Comparison of ENCODE assay signal across 19 cellular contexts in the genomic region with DNA sequence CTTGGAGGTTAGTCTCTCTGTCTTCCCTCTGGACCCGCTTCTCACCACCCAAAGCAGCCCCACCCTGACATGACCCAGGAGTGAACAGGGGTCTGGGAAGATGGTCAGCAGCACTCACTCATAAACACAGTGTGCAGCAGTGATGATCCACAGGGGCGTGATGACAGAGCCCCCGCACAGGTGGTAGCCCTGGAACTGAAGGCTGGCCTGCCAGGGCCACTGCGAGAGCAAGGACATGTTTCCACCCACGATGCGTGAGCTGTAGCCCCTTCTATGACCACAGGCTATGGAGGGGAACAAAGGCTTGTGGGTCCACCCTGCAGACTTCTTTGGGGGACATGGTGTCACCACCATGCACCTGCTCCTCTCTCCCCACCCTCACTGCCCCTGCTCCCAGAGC. TPM values are rescaled to one million over a fixed set of nuclear protein-coding genes. Genes with fewer than 3 reads are reported as not detected.
DNase-seq lines count a peak whose midpoint lies in the region; ATAC-seq, FAIRE-seq and TF ChIP-seq lines count a peak whose summit lies in the region.
"Had no signal": no experiment of that assay in that cellular context is flagged by ENCODE, and none has a peak within 500 bp of the region (broad histone marks: within the 10 kb centered on the region; RNA-seq: fewer than 3 reads in every experiment).

No MANE protein-coding gene starts in this region.

- DNase-seq in Right ventricle myocardium inferior (ENCODE audit: missing footprints), result peak; percentile 53
- DNase-seq in Right ventricle myocardium superior, result no peak
- DNase-seq in activated naive CD8-positive, alpha-beta T cell treated with anti-CD3 and anti-CD28 coated beads for 36 hours, result no peak
- peak; percentile 42 for DNase-seq in kidney
- no peak for DNase-seq in esophagus muscularis mucosa (ENCODE audit: extremely low spot score)
- DNase-seq in coronary artery (ENCODE audit: low spot score), result no peak
- DNase-seq in SK-N-SH, result no peak
- DNase-seq: 8988T; AML-193; C1 segment of cervical spinal cord; Calu3; CD4-positive, alpha-beta T cell; DMS 273 treated with DMSO at 0.1 percent for 48 hours; EL had no signal

- H3K36me3 ChIP-seq in kidney (ENCODE audit: control insufficient read depth in 1 of 2, insufficient read depth in 2 of 2, low read length in 2 of 2), result no peaks in the 10 kb centered on the region
- H3K36me3 ChIP-seq in esophagus muscularis mucosa, result no peaks in the 10 kb centered on the region
- H3K36me3 ChIP-seq in SK-N-SH (replicated peaks in 1 of 2; ENCODE audit: control insufficient read depth in 1 of 2, insufficient read depth in 2 of 2, low read length in 1 of 2), result no peaks in the 10 kb centered on the region
- H3K36me3 ChIP-seq: HAP-1 had no signal

- H3K9me2 ChIP-seq in SK-N-SH, result no peaks in the 10 kb centered on the region

- no peak for TF ChIP-seq POLR2A in esophagus muscularis mucosa (IDR thresholded peaks at IDR 0.05; ENCODE audit: low read depth)

- H3K4me3 ChIP-seq in kidney (ENCODE audit: low read length in 2 of 2) (no peak overlapping the region), esophagus muscularis mucosa (no peak overlapping the region), coronary artery (no peak overlapping the region), SK-N-SH (ENCODE audit: low read depth in 2 of 2, low read length in 1 of 2) (no peak overlapping the region)
- H3K4me3 ChIP-seq: GM23338, HAP-1 had no signal

- TF ChIP-seq RAD21 in SK-N-SH (IDR thresholded peaks at IDR 0.05; ENCODE audit: low read length), result no peak

- H3K4me1 ChIP-seq in kidney (ENCODE audit: control insufficient read depth in 1 of 2, insufficient read depth in 1 of 2, low read depth in 1 of 2, low read length in 2 of 2) (no peaks in the 10 kb centered on the region), esophagus muscularis mucosa (no peaks in the 10 kb centered on the region), SK-N-SH (ENCODE audit: control insufficient read depth in 1 of 2, insufficient read depth in 2 of 2, low read depth in 1 of 2, low read length in 1 of 2) (no peaks in the 10 kb centered on the region)
- H3K4me1 ChIP-seq: HAP-1 had no signal

- H3K27ac Mint-ChIP-seq in activated naive CD8-positive, alpha-beta T cell treated with anti-CD3 and anti-CD28 coated beads for 36 hours, result peak overlapping the region; percentile 8
- H3K27ac Mint-ChIP-seq: CD4-positive, alpha-beta T cell; GM23338 had no signal

- H3K27me3 Mint-ChIP-seq in activated naive CD8-positive, alpha-beta T cell treated with anti-CD3 and anti-CD28 coated beads for 36 hours, result no peaks in the 10 kb centered on the region
- H3K27me3 Mint-ChIP-seq: CD4-positive, alpha-beta T cell had no signal

- no peak for TF ChIP-seq EP300 in esophagus muscularis mucosa (IDR thresholded peaks at IDR 0.05)
- TF ChIP-seq EP300 in SK-N-SH (IDR thresholded peaks at IDR 0.05; ENCODE audit: borderline replicate concordance in 1 of 2, low read depth in 1 of 2, low read length in 1 of 2), result no peak

- H3K36me3 Mint-ChIP-seq in activated naive CD8-positive, alpha-beta T cell treated with anti-CD3 and anti-CD28 coated beads for 36 hours, result peaks cover 77% of the 10 kb centered on the region

- H3K9me3 Mint-ChIP-seq in activated naive CD8-positive, alpha-beta T cell treated with anti-CD3 and anti-CD28 coated beads for 36 hours, result peaks cover 12% of the 10 kb centered on the region

- no peaks in the 10 kb centered on the region for H4K20me1 ChIP-seq in SK-N-SH (ENCODE audit: insufficient read depth)

- H3K9ac ChIP-seq in kidney (ENCODE audit: low read length in 2 of 2) (no peak overlapping the region), SK-N-SH (no peak overlapping the region)

- POLR2A ChIA-PET in SK-N-SH (lab: Yijun Ruan, JAX), result no interaction called here

- peaks cover 21% of the 10 kb centered on the region for H3K4me1 Mint-ChIP-seq in activated naive CD8-positive, alpha-beta T cell treated with anti-CD3 and anti-CD28 coated beads for 36 hours

- H3K79me2 ChIP-seq in SK-N-SH (ENCODE audit: insufficient read depth), result no peaks in the 10 kb centered on the region

- intact Hi-C loops in Right ventricle myocardium inferior (cut with DNase I) (no loop called here), Right ventricle myocardium superior (cut with DNase I) (no loop called here), kidney (cut with DNase I) (no loop called here), esophagus muscularis mucosa (cut with DNase I) (no loop called here)

- TF ChIP-seq CTCF in kidney (IDR thresholded peaks at IDR 0.05; ENCODE audit: borderline replicate concordance, extremely low read depth, insufficient read depth), result no peak
- no peak for TF ChIP-seq CTCF in esophagus muscularis mucosa (IDR thresholded peaks at IDR 0.05)
- TF ChIP-seq CTCF in coronary artery (IDR thresholded peaks at IDR 0.05), result no peak
- no peak for TF ChIP-seq CTCF in SK-N-SH (IDR thresholded peaks at IDR 0.05)

- FAIRE-seq in kidney (lab: Jason Lieb, UNC), result no peak
- FAIRE-seq: G401.6, GM12892 had no signal

- H3F3A ChIP-seq in SK-N-SH (replicated peaks; ENCODE audit: insufficient read depth), result no peaks in the 10 kb centered on the region

- H3K4me2 ChIP-seq in SK-N-SH, result no peak overlapping the region
- H3K4me2 ChIP-seq: GM23338 had no signal

- H2AFZ ChIP-seq in SK-N-SH (ENCODE audit: low read depth), result no peak overlapping the region
- H2AFZ ChIP-seq: GM23338 had no signal

- CTCF ChIA-PET in SK-N-SH (lab: Yijun Ruan, JAX), result no interaction called here

- H3K27ac ChIP-seq in kidney (ENCODE audit: low read depth in 2 of 2, low read length in 2 of 2), result no peak overlapping the region
- H3K27ac ChIP-seq in esophagus muscularis mucosa (replicated peaks in 1 of 4), result no peak overlapping the region
- no peak overlapping the region for H3K27ac ChIP-seq in coronary artery
- H3K27ac ChIP-seq in SK-N-SH (ENCODE audit: low read depth in 2 of 2, low read length in 1 of 2), result no peak overlapping the region

- H3K9me3 ChIP-seq in kidney (ENCODE audit: control insufficient read depth in 1 of 2, low read length in 2 of 2) (peaks cover 0 to 6% of the 10 kb centered on the region in 2 donors), esophagus muscularis mucosa (peaks cover 0 to 13% (median 9%) of the 10 kb centered on the region in 4 donors), SK-N-SH (no peaks in the 10 kb centered on the region)
- H3K9me3 ChIP-seq: HAP-1 had no signal

- no peak overlapping the region for H3K4me3 Mint-ChIP-seq in activated naive CD8-positive, alpha-beta T cell treated with anti-CD3 and anti-CD28 coated beads for 36 hours
- H3K4me3 Mint-ChIP-seq: CD4-positive, alpha-beta T cell; GM23338 had no signal

- 98% methylated on average over 6 of the region's 6 CpGs for WGBS in esophagus muscularis mucosa
- WGBS in SK-N-SH (ENCODE audit: low lambda C conversion rate), result 8% methylated on average over 4 of the region's 6 CpGs

- H3K27me3 ChIP-seq in esophagus muscularis mucosa (peaks cover 0 to 32% (median 0%) of the 10 kb centered on the region in 4 donors), SK-N-SH (ENCODE audit: insufficient read depth) (no peaks in the 10 kb centered on the region)

- no peak for ATAC-seq in Right ventricle myocardium inferior
- ATAC-seq in Right ventricle myocardium superior (ENCODE audit: poor library complexity), result no peak
- ATAC-seq: GM23338 had no signal

TF ChIP-seq in SK-N-SH, 30 proteins besides CTCF, POLR2A, EP300 and RAD21 (continues in another document):
- TF ChIP-seq, protein P1, sequence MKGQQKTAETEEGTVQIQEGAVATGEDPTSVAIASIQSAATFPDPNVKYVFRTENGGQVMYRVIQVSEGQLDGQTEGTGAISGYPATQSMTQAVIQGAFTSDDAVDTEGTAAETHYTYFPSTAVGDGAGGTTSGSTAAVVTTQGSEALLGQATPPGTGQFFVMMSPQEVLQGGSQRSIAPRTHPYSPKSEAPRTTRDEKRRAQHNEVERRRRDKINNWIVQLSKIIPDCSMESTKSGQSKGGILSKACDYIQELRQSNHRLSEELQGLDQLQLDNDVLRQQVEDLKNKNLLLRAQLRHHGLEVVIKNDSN (IDR thresholded peaks at IDR 0.05; ENCODE audit: borderline replicate concordance, low read depth), result no peak
- TF ChIP-seq GABPA (IDR thresholded peaks at IDR 0.05; ENCODE audit: low read depth) (no peak), MEF2A (IDR thresholded peaks at IDR 0.05; ENCODE audit: borderline replicate concordance, low read depth) (no peak), TCF12 (IDR thresholded peaks at IDR 0.05) (no peak)

RNA-seq across cellular contexts. Expression of a gene that starts 12.9 kb away (rescaled TPM):
- total RNA-seq in Right ventricle myocardium inferior (not detected), Right ventricle myocardium superior (not detected), kidney (15.4 TPM), esophagus muscularis mucosa (not detected)
- 10 to 100 TPM; 49.1 to 50.7 TPM for total RNA-seq in activated naive CD8-positive, alpha-beta T cell treated with anti-CD3 and anti-CD28 coated beads for 36 hours
- polyA plus RNA-seq in kidney (ENCODE audit: insufficient read depth, low read depth, low replicate concordance) (3.0 TPM), SK-N-SH (2012; rRNA removed) (not detected in 2 replicates)
- polyA plus RNA-seq in SK-N-SH (2012; cell fraction: cytosol; rRNA removed), result not detected in 2 replicates
- polyA plus RNA-seq in SK-N-SH (2012; cell fraction: nucleus; rRNA removed), result not detected in 2 replicates
- total RNA-seq: HT1080 had no signal
- polyA plus RNA-seq: GM23338 had no signal

RNA-seq across cellular contexts. Expression of a gene that starts 16.6 kb away (rescaled TPM):
- total RNA-seq in Right ventricle myocardium inferior, result not detected
- total RNA-seq in Right ventricle myocardium superior, result not detected
- total RNA-seq in activated naive CD8-positive, alpha-beta T cell treated with anti-CD3 and anti-CD28 coated beads for 36 hours, result not detected
- total RNA-seq in kidney, result not detected
- not detected for polyA plus RNA-seq in kidney (ENCODE audit: insufficient read depth, low read depth, low replicate concordance)
- not detected for total RNA-seq in esophagus muscularis mucosa
- polyA plus RNA-seq in SK-N-SH (2012; rRNA removed), result not detected in 2 replicates
- not detected in 2 replicates for polyA plus RNA-seq in SK-N-SH (2012; cell fraction: cytosol; rRNA removed)
- polyA plus RNA-seq in SK-N-SH (2012; cell fraction: nucleus; rRNA removed), result 0.19 TPM in 1 of 2 replicates, not detected in the other
- total RNA-seq: Calu3; CD4-positive, alpha-beta T cell; GM23338; HT1080 had no signal
- polyA plus RNA-seq: GM23338 had no signal

RNA-seq across cellular contexts. Expression of a gene that starts 20.8 kb away (rescaled TPM):
- total RNA-seq in Right ventricle myocardium inferior, result not detected
- not detected for total RNA-seq in Right ventricle myocardium superior
- 10 to 100 TPM; 38.9 to 41.1 TPM for total RNA-seq in activated naive CD8-positive, alpha-beta T cell treated with anti-CD3 and anti-CD28 coated beads for 36 hours
- total RNA-seq in kidney, result 2.7 TPM
- polyA plus RNA-seq in kidney (ENCODE audit: insufficient read depth, low read depth, low replicate concordance), result not detected
- total RNA-seq in esophagus muscularis mucosa, result under 1 TPM in 3 of 4 donors, not detected in 1; 0.17 to 0.78 (median 0.50) TPM
- not detected in 2 replicates for polyA plus RNA-seq in SK-N-SH (2012; rRNA removed)
- polyA plus RNA-seq in SK-N-SH (2012; cell fraction: cytosol; rRNA removed), result not detected in 2 replicates
- polyA plus RNA-seq in SK-N-SH (2012; cell fraction: nucleus; rRNA removed), result not detected in 2 replicates
- total RNA-seq: Calu3, GM23338, HT1080 had no signal
- polyA plus RNA-seq: GM23338 had no signal

RNA-seq across cellular contexts. Expression of a gene that starts 32.1 kb away (rescaled TPM):
- total RNA-seq in Right ventricle myocardium inferior (not detected), Right ventricle myocardium superior (not detected), kidney (not detected), esophagus muscularis mucosa (not detected)
- total RNA-seq in activated naive CD8-positive, alpha-beta T cell treated with anti-CD3 and anti-CD28 coated beads for 36 hours, result not detected
- polyA plus RNA-seq in kidney (ENCODE audit: insufficient read depth, low read depth, low replicate concordance) (not detected), SK-N-SH (2012; rRNA removed) (not detected in 2 replicates)
- polyA plus RNA-seq in SK-N-SH (2012; cell fraction: cytosol; rRNA removed), result not detected in 2 replicates
- polyA plus RNA-seq in SK-N-SH (2012; cell fraction: nucleus; rRNA removed), result not detected in 2 replicates
- total RNA-seq: Calu3; CD4-positive, alpha-beta T cell; GM23338; HT1080 had no signal
- polyA plus RNA-seq: GM23338 had no signal

Comparison
In these comparisons a context has a peak if more than half of its experiments do, and no peak if none do; other contexts are left out.
1. DNase-seq: peak in Right ventricle myocardium inferior (single experiment) and kidney (single experiment); none in Right ventricle myocardium superior (single experiment), activated naive CD8-positive, alpha-beta T cell treated with anti-CD3 and anti-CD28 coated beads for 36 hours (single experiment), esophagus muscularis mucosa (single experiment), coronary artery (single experiment) and SK-N-SH (single experiment).
2. RNA of a gene that starts 12.9 kb away (total RNA-seq): 49.1 to 50.7 TPM in activated naive CD8-positive, alpha-beta T cell treated with anti-CD3 and anti-CD28 coated beads for 36 hours and 15.4 TPM in kidney (single experiment); not detected in Right ventricle myocardium inferior (single experiment), not detected in Right ventricle myocardium superior (single experiment) and not detected in esophagus muscularis mucosa; every median in the first group is over 10 times any median in the second.
3. RNA of a gene that starts 20.8 kb away (total RNA-seq): 38.9 to 41.1 TPM in activated naive CD8-positive, alpha-beta T cell treated with anti-CD3 and anti-CD28 coated beads for 36 hours; 2.7 TPM in kidney (single experiment), 0.17 to 0.78 TPM in esophagus muscularis mucosa, not detected in Right ventricle myocardium superior (single experiment) and not detected in Right ventricle myocardium inferior (single experiment); every median in the first group is over 10 times any median in the second.